Comparison of ENCODE assay signal across 23 cellular contexts in genomic region chr17:60874772-60875171, GRCh38.
A peak's percentile ranks its signal among the peaks of the same experiment; 100 is the strongest.
DNase-seq lines count a peak whose midpoint lies in the region; ATAC-seq, FAIRE-seq and TF ChIP-seq lines count a peak whose summit lies in the region.
"Had no signal": no experiment of that assay in that cellular context is flagged by ENCODE, and none has a peak within 500 bp of the region (broad histone marks: within the 10 kb centered on the region; RNA-seq: fewer than 3 reads in every experiment).

No MANE protein-coding gene starts in this region.

- TF ChIP-seq POLR2A in H54 (IDR thresholded peaks at IDR 0.05; ENCODE audit: low read depth, low read length) (no peak), GM12878 (IDR thresholded peaks at IDR 0.05; ENCODE audit: low read depth, low read length) (no peak)

- peak; percentile 23 for FAIRE-seq in H54 (lab: Jason Lieb, UNC)
- FAIRE-seq in GM12878 (lab: Jason Lieb, UNC), result no peak
- FAIRE-seq: D721Med, GM12892, H1 had no signal

- H3K9me3 ChIP-seq in GM12878 (replicated peaks; ENCODE audit: control insufficient read depth, insufficient read depth, low read length), result no peaks in the 10 kb centered on the region
- H3K9me3 ChIP-seq: BE2C; BLaER1 treated with 17β-estradiol and CSF1 and Interleukin-3, amounts not matched to agents 10 nM and 100 nM had no signal

- CTCF ChIA-PET in GM12878 (lab: Yijun Ruan, JAX), result interaction anchor here (1.2 kb wide), 1 partner anchor 22 kb away, joined by 4 read pairs; no protein-coding TSS in a partner anchor

- H3K79me2 ChIP-seq in GM12878 (ENCODE audit: control insufficient read depth, insufficient read depth, low read length), result no peaks in the 10 kb centered on the region

- no peak overlapping the region for H3K9ac ChIP-seq in GM12878 (ENCODE audit: control insufficient read depth, insufficient read depth, low read length)
- H3K9ac ChIP-seq: BLaER1 treated with 17β-estradiol and CSF1 and Interleukin-3, amounts not matched to agents 10 nM and 100 nM; GM23248 had no signal

- H4K20me1 ChIP-seq in GM12878 (ENCODE audit: control insufficient read depth, insufficient read depth), result no peaks in the 10 kb centered on the region
- H4K20me1 ChIP-seq: BLaER1 treated with 17β-estradiol and CSF1 and Interleukin-3, amounts not matched to agents 10 nM and 100 nM had no signal

- H3K4me3 Mint-ChIP-seq in stimulated activated naive CD8-positive, alpha-beta T cell treated with anti-CD3 and anti-CD28 coated beads, Interleukin-15, amount 100 ng/mL, for 72 hours, result no peak overlapping the region
- H3K4me3 Mint-ChIP-seq: CD14-positive monocyte; CD4-positive, alpha-beta T cell; CD8-positive, alpha-beta memory T cell; H9 had no signal

- no TSS peak for BruUV-seq in GM12878 (replicated peaks; lab: Mats Ljungman, UMichigan)

- H3K27ac ChIP-seq in GM12878 (ENCODE audit: control insufficient read depth, insufficient read depth), result no peak overlapping the region
- H3K27ac ChIP-seq: BLaER1 treated with 17β-estradiol and CSF1 and Interleukin-3, amounts not matched to agents 10 nM and 100 nM; GM23248 had no signal

- no peak for DNase-seq in stimulated activated naive CD8-positive, alpha-beta T cell treated with anti-CD3 and anti-CD28 coated beads, Interleukin-15, amount 100 ng/mL, for 72 hours
- DNase-seq in stimulated activated naive CD8-positive, alpha-beta T cell treated with anti-CD3 and anti-CD28 coated beads, Interleukin-15, Interleukin-2, amounts not matched to agents 100 U/mL and 50 U/mL, for 24 hours, result no peak
- no peak for DNase-seq in H54 (ENCODE audit: insufficient read length, low spot score)
- no peak for DNase-seq in GM12878 (ENCODE audit: low read depth, low spot score)
- no peak for DNase-seq in glomerular visceral epithelial cell (ENCODE audit: extremely low spot score)
- no peak for DNase-seq in activated T-cell treated with anti-CD3 and anti-CD28 coated beads, Interleukin-2, amount 50 U/mL, for 48 hours
- DNase-seq: 8988T; BE2C; CD4-positive, alpha-beta T cell; CD8-positive, alpha-beta memory T cell; DMS 273 treated with DMSO at 0.1 percent for 48 hours; DMS79; EL; GF-D8; GM23248; H9 had no signal

- H3K9me3 Mint-ChIP-seq in stimulated activated naive CD8-positive, alpha-beta T cell treated with anti-CD3 and anti-CD28 coated beads, Interleukin-15, amount 100 ng/mL, for 72 hours, result no peaks in the 10 kb centered on the region
- H3K9me3 Mint-ChIP-seq: CD14-positive monocyte; CD4-positive, alpha-beta T cell; CD8-positive, alpha-beta memory T cell; H9 had no signal

- peaks cover 7% of the 10 kb centered on the region for H3K4me1 Mint-ChIP-seq in stimulated activated naive CD8-positive, alpha-beta T cell treated with anti-CD3 and anti-CD28 coated beads, Interleukin-15, amount 100 ng/mL, for 72 hours
- H3K4me1 Mint-ChIP-seq: CD14-positive monocyte; CD8-positive, alpha-beta memory T cell had no signal

- POLR2A ChIA-PET in GM12878 (lab: Charles Lee), result no interaction called here

- intact Hi-C loops in GM12878 (cut with micrococcal nuclease; ENCODE audit: unreplicated experiment), result no loop called here

- no peak overlapping the region for H3K4me3 ChIP-seq in GM12878
- H3K4me3 ChIP-seq: BLaER1 treated with 17β-estradiol and CSF1 and Interleukin-3, amounts not matched to agents 10 nM and 100 nM; GM23248 had no signal

- TF ChIP-seq EP300 in GM12878 (IDR thresholded peaks at IDR 0.05; ENCODE audit: borderline replicate concordance in 1 of 2, control insufficient read depth in 1 of 2, low read depth in 2 of 2, low read length in 2 of 2), result no peak

- H3K4me2 ChIP-seq in GM12878 (ENCODE audit: control insufficient read depth, insufficient read depth), result no peak overlapping the region
- H3K4me2 ChIP-seq: BLaER1 treated with 17β-estradiol and CSF1 and Interleukin-3, amounts not matched to agents 10 nM and 100 nM had no signal

- ATAC-seq in stimulated activated naive CD8-positive, alpha-beta T cell treated with anti-CD3 and anti-CD28 coated beads, Interleukin-15, amount 100 ng/mL, for 72 hours, result peak; percentile 70
- ATAC-seq in stimulated activated naive CD8-positive, alpha-beta T cell treated with anti-CD3 and anti-CD28 coated beads, Interleukin-15, Interleukin-2, amounts not matched to agents 100 U/mL and 50 U/mL, for 24 hours, result no peak
- ATAC-seq in GM12878 (no peak), HG02885 (IDR thresholded peaks at IDR 0.05; ENCODE audit: poor library complexity, unreplicated experiment) (no peak)
- ATAC-seq: HCT116 had no signal

- H3K4me1 ChIP-seq in GM12878 (ENCODE audit: control insufficient read depth, insufficient read depth, low read length), result no peaks in the 10 kb centered on the region
- H3K4me1 ChIP-seq: BE2C; BLaER1 treated with 17β-estradiol and CSF1 and Interleukin-3, amounts not matched to agents 10 nM and 100 nM had no signal

- no peak for TF ChIP-seq CTCF in GM12878 (IDR thresholded peaks at IDR 0.05 in 2 of 3, conservative IDR thresholded peaks at IDR 0.05 in 1 of 3; ENCODE audit: control insufficient read depth in 2 of 3, extremely low read depth in 1 of 3, insufficient read depth in 1 of 3, low read depth in 3 of 3, low read length in 3 of 3)

- no peak overlapping the region for H2AFZ ChIP-seq in GM12878 (ENCODE audit: control insufficient read depth, low read depth, low read length)
- H2AFZ ChIP-seq: GM23248 had no signal

- RAD21 ChIA-PET in GM12878 (lab: Charles Lee; ENCODE audit: unreplicated experiment), result no interaction called here

- WGBS in GM12878 (ENCODE audit: insufficient coverage, insufficient replicate concordance, low lambda C conversion rate, missing lambda C conversion rate), result 63% methylated on average over 2 of the region's 2 CpGs

- no peaks in the 10 kb centered on the region for H3K27me3 Mint-ChIP-seq in stimulated activated naive CD8-positive, alpha-beta T cell treated with anti-CD3 and anti-CD28 coated beads, Interleukin-15, amount 100 ng/mL, for 72 hours
- H3K27me3 Mint-ChIP-seq: CD4-positive, alpha-beta T cell; CD8-positive, alpha-beta memory T cell had no signal

- in situ Hi-C loops in GM12878 (cut with MboI), result no loop called here

- H3K27me3 ChIP-seq in GM12878 (replicated peaks in 1 of 2; ENCODE audit: control insufficient read depth in 2 of 2, insufficient read depth in 2 of 2, low read length in 1 of 2), result no peaks in the 10 kb centered on the region
- H3K27me3 ChIP-seq: BE2C; BLaER1 treated with 17β-estradiol and CSF1 and Interleukin-3, amounts not matched to agents 10 nM and 100 nM had no signal

- H3K27ac Mint-ChIP-seq in stimulated activated naive CD8-positive, alpha-beta T cell treated with anti-CD3 and anti-CD28 coated beads, Interleukin-15, amount 100 ng/mL, for 72 hours, result peak overlapping the region in 1 of 2 donors; percentile 19
- H3K27ac Mint-ChIP-seq: CD14-positive monocyte; CD4-positive, alpha-beta T cell; CD8-positive, alpha-beta memory T cell had no signal

- no peak for TF ChIP-seq RAD21 in GM12878 (IDR thresholded peaks at IDR 0.05; ENCODE audit: insufficient read depth, low read depth, low read length)

- SMC1A ChIA-PET in GM12878 (lab: Charles Lee; ENCODE audit: uncharacterized antibody, unreplicated experiment), result no interaction called here

- no peaks in the 10 kb centered on the region for H3K36me3 ChIP-seq in GM12878 (ENCODE audit: control insufficient read depth in 2 of 2, insufficient read depth in 2 of 2, low read length in 1 of 2)
- H3K36me3 ChIP-seq: BE2C; BLaER1 treated with 17β-estradiol and CSF1 and Interleukin-3, amounts not matched to agents 10 nM and 100 nM had no signal

TF ChIP-seq in GM12878, 131 proteins besides CTCF, POLR2A, EP300 and RAD21 (continues in another document):
- TF ChIP-seq NFIC (IDR thresholded peaks at IDR 0.05; ENCODE audit: low read depth, low read length) (peak; percentile 74; the same call in 1 of the 2 replicates), JUNB (IDR thresholded peaks at IDR 0.05) (peak; percentile 82), BACH1 (IDR thresholded peaks at IDR 0.05; ENCODE audit: borderline replicate concordance) (no peak), SRF (IDR thresholded peaks at IDR 0.05; ENCODE audit: low read depth in 2 of 2, low read length in 2 of 2) (no peak), MEF2B (IDR thresholded peaks at IDR 0.05; ENCODE audit: partially characterized antibody, poor library complexity, severe bottlenecking) (no peak), ZBED1 (IDR thresholded peaks at IDR 0.05; ENCODE audit: borderline replicate concordance) (no peak), ZNF622 (IDR thresholded peaks at IDR 0.05) (no peak), PRDM15 (CRISPR knock-in tag; IDR thresholded peaks at IDR 0.05) (no peak), SMARCA5 (IDR thresholded peaks at IDR 0.05) (no peak)
